ENCODE assay signal across 28 cellular contexts in the genomic region with DNA sequence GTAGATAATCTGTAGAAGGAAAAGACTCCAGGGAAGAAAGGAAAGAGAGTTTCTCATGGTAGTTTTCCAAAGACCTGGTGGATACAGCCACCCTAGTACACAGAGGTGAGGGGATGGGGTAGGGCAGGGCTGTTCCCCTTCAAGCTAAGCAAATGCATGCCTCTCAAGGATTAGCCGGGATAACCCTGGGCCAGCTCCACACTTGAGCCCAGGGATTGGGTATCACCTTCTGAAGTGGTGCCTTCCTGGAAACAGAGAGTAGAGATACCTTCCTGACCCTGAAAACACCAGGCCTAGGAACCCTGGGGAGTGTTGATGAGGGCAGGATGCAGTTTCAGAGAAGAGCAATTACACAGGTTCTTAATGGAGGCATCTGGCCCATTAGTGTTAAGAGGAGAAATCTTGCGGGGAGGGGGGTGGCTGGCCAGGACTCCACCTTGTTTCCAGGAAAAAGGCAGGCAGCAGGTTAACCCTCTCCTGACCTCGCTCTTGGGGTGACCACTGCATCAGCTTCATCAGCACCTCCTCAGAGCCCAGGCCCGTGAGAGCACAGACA.
DNase-seq lines count a peak whose midpoint lies in the region; FAIRE-seq and TF ChIP-seq lines count a peak whose summit lies in the region.
"Had no signal": no experiment of that assay in that cellular context is flagged by ENCODE, and none has a peak within 500 bp of the region (broad histone marks: within the 10 kb centered on the region; RNA-seq: fewer than 3 reads in every experiment).

No MANE protein-coding gene starts in this region.

- no peak for FAIRE-seq in H54 (lab: Jason Lieb, UNC)
- FAIRE-seq: bronchial epithelial cell, HepG2 had no signal

- H3K14ac ChIP-seq in neuronal stem cell (ENCODE audit: low read length) = peak overlapping the region; percentile 9

- no peak overlapping the region for H2BK12ac ChIP-seq in neuronal stem cell (ENCODE audit: low read length)

- no peak overlapping the region for H4K91ac ChIP-seq in neuronal stem cell (ENCODE audit: low read depth, low read length, poor library complexity)

- no peak for TF ChIP-seq CTCF in WERI-Rb-1 (IDR thresholded peaks at IDR 0.05; ENCODE audit: low read depth, low read length)

- H2BK120ac ChIP-seq in neuronal stem cell (ENCODE audit: low read depth, low read length) = no peak overlapping the region

- no peak overlapping the region for H3K23ac ChIP-seq in neuronal stem cell (ENCODE audit: low read depth, low read length, poor library complexity)

- DNase-seq in NCI-H82 (lab: John Stamatoyannopoulos, UW) (peak; percentile 46), NCI-H82 treated with DMSO at 0.1 percent for 48 hours (lab: John Stamatoyannopoulos, UW; ENCODE audit: unreplicated experiment) (no peak), NCI-H2227 treated with DMSO at 0.1 percent for 48 hours (lab: John Stamatoyannopoulos, UW) (peak; percentile 27), WERI-Rb-1 (peak; percentile 72), neuronal stem cell (ENCODE audit: low spot score) (no peak), dermis blood vessel endothelial cell (no peak), DMS79 treated with DMSO at 0.1 percent for 48 hours (lab: John Stamatoyannopoulos, UW) (no peak), H54 (ENCODE audit: insufficient read length, low spot score) (no peak)
- DNase-seq: activated B cell treated with CpG ODN at 0.5 μM for 24 hours; activated CD4-positive, alpha-beta memory T cell treated with anti-CD3 and anti-CD28 coated beads for 36 hours; activated CD8-positive, alpha-beta memory T cell treated with anti-CD3 and anti-CD28 coated beads, Interleukin-2, amount 50 U/mL, for 4 hours; activated naive CD4-positive, alpha-beta T cell treated with anti-CD3 and anti-CD28 coated beads, Interleukin-2, amount 10 ng/mL, durations not matched to agents 7 days and 5 days; amniotic stem cell; CD4-positive, alpha-beta memory T cell; DMS 273 treated with DMSO at 0.1 percent for 48 hours; effector memory CD4-positive, alpha-beta T cell; foreskin keratinocyte; GOT3; heart right ventricle; Karpas-422; posterior cingulate gyrus; right cardiac atrium; SHP77; SW 1271; T-helper 9 cell; trophoblast cell had no signal

- H4K8ac ChIP-seq in neuronal stem cell (ENCODE audit: low read depth, low read length) = no peak overlapping the region

- H3K27ac ChIP-seq in WERI-Rb-1 (no peak overlapping the region), neuronal stem cell (replicated peaks; ENCODE audit: low read length) (no peak overlapping the region)
- H3K27ac ChIP-seq: foreskin keratinocyte, heart right ventricle had no signal

- H3K9ac ChIP-seq in neuronal stem cell (ENCODE audit: low read depth, low read length, poor library complexity) = no peak overlapping the region

- H2BK5ac ChIP-seq in neuronal stem cell (ENCODE audit: low read length) = no peak overlapping the region

- TF ChIP-seq POLR2A in H54 (IDR thresholded peaks at IDR 0.05; ENCODE audit: low read depth, low read length) = no peak

- H2BK15ac ChIP-seq in neuronal stem cell (ENCODE audit: low read length) = no peak overlapping the region

- H3K36me3 ChIP-seq in WERI-Rb-1 (no peaks in the 10 kb centered on the region), neuronal stem cell (replicated peaks in 1 of 2; ENCODE audit: control insufficient read depth in 2 of 2, insufficient read depth in 2 of 2, low read length in 2 of 2) (no peaks in the 10 kb centered on the region)
- H3K36me3 ChIP-seq: heart right ventricle had no signal

- H3K4me3 ChIP-seq in WERI-Rb-1 (ENCODE audit: low read depth, low read length) = no peak overlapping the region
- no peak overlapping the region for H3K4me3 ChIP-seq in neuronal stem cell (ENCODE audit: low read length in 2 of 2)
- H3K4me3 ChIP-seq: heart right ventricle had no signal

- H3K27me3 ChIP-seq in WERI-Rb-1 (ENCODE audit: insufficient read depth, low read depth, severe bottlenecking) (no peaks in the 10 kb centered on the region), neuronal stem cell (ENCODE audit: control insufficient read depth in 3 of 3, insufficient read depth in 3 of 3, low read depth in 1 of 3, low read length in 3 of 3) (no peaks in the 10 kb centered on the region)
- H3K27me3 ChIP-seq: foreskin keratinocyte had no signal

- H3K4me1 ChIP-seq in neuronal stem cell (ENCODE audit: control insufficient read depth in 2 of 2, insufficient read depth in 1 of 2, low read depth in 1 of 2, low read length in 2 of 2) = peaks cover 0 to 3% of the 10 kb centered on the region in 2 donors
- H3K4me1 ChIP-seq: foreskin keratinocyte, heart right ventricle had no signal

- no peak overlapping the region for H3K4me2 ChIP-seq in neuronal stem cell (ENCODE audit: insufficient read depth, low read length, poor library complexity, severe bottlenecking)

- no peak overlapping the region for H3K18ac ChIP-seq in neuronal stem cell (ENCODE audit: low read length)

- H3K9me3 ChIP-seq in WERI-Rb-1 (ENCODE audit: severe bottlenecking) (no peaks in the 10 kb centered on the region), neuronal stem cell (replicated peaks in 1 of 2; ENCODE audit: control insufficient read depth in 2 of 2, insufficient read depth in 1 of 2, low read depth in 1 of 2, low read length in 2 of 2) (no peaks in the 10 kb centered on the region)

- H3K4ac ChIP-seq in neuronal stem cell (ENCODE audit: low read length) = no peak overlapping the region

- no peak overlapping the region for H2AK5ac ChIP-seq in neuronal stem cell (ENCODE audit: low read depth, low read length)

- WGBS in neuronal stem cell (ENCODE audit: extremely low coverage in 2 of 2, insufficient read length in 2 of 2, insufficient replicate concordance in 1 of 2), 2 donors = no CpG with 5 or more reads among the region's 4 CpGs

- H3K79me1 ChIP-seq in neuronal stem cell (ENCODE audit: low read depth, low read length) = no peaks in the 10 kb centered on the region

- H2AFZ ChIP-seq in neuronal stem cell (ENCODE audit: low read length) = no peak overlapping the region

Comparison
In these comparisons a context has a peak if more than half of its experiments do, and no peak if none do; other contexts are left out.
1. DNase-seq: peak in NCI-H82 (single experiment), NCI-H2227 treated with DMSO at 0.1 percent for 48 hours (single experiment) and WERI-Rb-1 (single experiment); none in NCI-H82 treated with DMSO at 0.1 percent for 48 hours (single experiment), neuronal stem cell (single experiment), dermis blood vessel endothelial cell (single experiment), DMS79 treated with DMSO at 0.1 percent for 48 hours (single experiment) and H54 (single experiment).